Comparison of ENCODE assay signal across 7 cellular contexts in the genomic region with DNA sequence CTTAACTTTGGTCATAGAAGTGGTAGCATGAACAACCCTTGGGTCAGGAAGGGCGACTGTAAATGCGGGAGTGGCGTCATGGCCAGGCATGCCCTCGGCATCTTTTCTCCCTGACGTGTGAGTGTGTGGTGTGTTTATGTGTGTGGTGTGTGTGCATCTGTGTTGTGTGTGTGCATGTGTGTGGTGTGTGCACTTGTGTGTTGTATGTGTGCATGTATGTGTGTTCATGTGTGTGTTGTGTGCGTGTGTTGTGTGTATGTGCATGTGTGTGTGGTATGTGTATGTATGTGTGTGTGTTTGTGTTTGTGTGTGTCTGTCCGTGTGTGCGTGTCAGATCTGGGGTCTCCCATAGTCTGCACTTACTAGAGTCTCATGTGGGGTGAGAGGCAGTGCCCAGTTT.
A peak's percentile ranks its signal among the peaks of the same experiment; 100 is the strongest.
DNase-seq lines count a peak whose midpoint lies in the region; TF ChIP-seq lines count a peak whose summit lies in the region.
"Not testable (repeated sequence)": the region's sequence is repeated elsewhere in the genome, so short reads cannot be mapped to it uniquely, and the experiment has no call there.

No MANE protein-coding gene starts in this region.

- H3K9me3 Mint-ChIP-seq in H9; activated naive CD8-positive, alpha-beta T cell treated with anti-CD3 and anti-CD28 coated beads for 36 hours; mesothelial cell of epicardium: not testable (repeated sequence)

- not testable (repeated sequence) for H3K4me1 ChIP-seq in H9 (ENCODE audit: insufficient read depth, low read length); trophoblast cell (ENCODE audit: control insufficient read depth in 1 of 2, insufficient read depth in 2 of 2, low read length in 2 of 2)

- not testable (repeated sequence) for DNase-seq in H9; activated naive CD8-positive, alpha-beta T cell treated with anti-CD3 and anti-CD28 coated beads for 36 hours; mesothelial cell of epicardium (ENCODE audit: low spot score in 2 of 2, unreplicated experiment in 2 of 2); trophoblast cell
- peak; percentile 25 for DNase-seq in NCI-H69 (lab: John Stamatoyannopoulos, UW)
- peak; percentile 8 for DNase-seq in epithelial cell of esophagus (ENCODE audit: low read depth)

- H2BK5ac ChIP-seq in H9 (ENCODE audit: insufficient read length, low read length) = peak overlapping the region; percentile 6
- not testable (repeated sequence) for H2BK5ac ChIP-seq in trophoblast cell (ENCODE audit: low read depth, low read length, poor library complexity)

- H3K27me3 ChIP-seq in H9 (ENCODE audit: insufficient read depth, low read length); trophoblast cell (ENCODE audit: insufficient read depth, low read length): not testable (repeated sequence)

- H3K4me2 ChIP-seq in H9 (ENCODE audit: insufficient read depth, insufficient read length, low read length); trophoblast cell (ENCODE audit: low read length): not testable (repeated sequence)

- H3K4me1 Mint-ChIP-seq in H9 (peaks cover 34 to 36% of the 10 kb centered on the region in 2 experiments), mesothelial cell of epicardium (peaks cover 14% of the 10 kb centered on the region)
- peaks cover 25% of the 10 kb centered on the region for H3K4me1 Mint-ChIP-seq in activated naive CD8-positive, alpha-beta T cell treated with anti-CD3 and anti-CD28 coated beads for 36 hours

- H2BK15ac ChIP-seq in H9 (ENCODE audit: low read depth, low read length) = not testable (repeated sequence)

- H3K27ac Mint-ChIP-seq in H9 = peak overlapping the region; percentile 63 to 87 (median 83)
- H3K27ac Mint-ChIP-seq in activated naive CD8-positive, alpha-beta T cell treated with anti-CD3 and anti-CD28 coated beads for 36 hours = peak overlapping the region; percentile 13
- H3K27ac Mint-ChIP-seq in mesothelial cell of epicardium = peak overlapping the region; percentile 0

- not testable (repeated sequence) for TF ChIP-seq CTCF in C4-2B (conservative IDR thresholded peaks at IDR 0.05); H9 (conservative IDR thresholded peaks at IDR 0.05); epithelial cell of esophagus (IDR thresholded peaks at IDR 0.05; ENCODE audit: insufficient read depth, low read depth, low read length, missing control alignments); mesothelial cell of epicardium (IDR thresholded peaks at IDR 0.05; ENCODE audit: unreplicated experiment)

- H3K23me2 ChIP-seq in H9 (ENCODE audit: insufficient read length, low read depth, low read length, poor library complexity, severe bottlenecking) = not testable (repeated sequence)

- H3T11ph ChIP-seq in H9 (ENCODE audit: low read length) = not testable (repeated sequence)

- not testable (repeated sequence) for H4K20me1 ChIP-seq in H9 (ENCODE audit: control insufficient read depth, insufficient read depth, insufficient read length)

- not testable (repeated sequence) for H3K79me2 ChIP-seq in H9 (ENCODE audit: insufficient read depth, low read length); trophoblast cell (ENCODE audit: control insufficient read depth, insufficient read depth, low read length, poor library complexity)

- not testable (repeated sequence) for H4K91ac ChIP-seq in H9 (ENCODE audit: insufficient read length, low read depth, low read length); trophoblast cell (ENCODE audit: low read depth, low read length)

- H3K9me3 ChIP-seq in H9 (ENCODE audit: control insufficient read depth, low read depth, low read length); trophoblast cell (ENCODE audit: insufficient read depth, low read depth, low read length): not testable (repeated sequence)

- H2BK20ac ChIP-seq in H9 (ENCODE audit: low read depth, low read length, poor library complexity, severe bottlenecking) = not testable (repeated sequence)

- H3K36me3 Mint-ChIP-seq in H9 (ENCODE audit: insufficient read depth in 1 of 3, low read depth in 3 of 3); mesothelial cell of epicardium: not testable (repeated sequence)
- H3K36me3 Mint-ChIP-seq in activated naive CD8-positive, alpha-beta T cell treated with anti-CD3 and anti-CD28 coated beads for 36 hours = peaks cover 19% of the 10 kb centered on the region

- not testable (repeated sequence) for H4K12ac ChIP-seq in trophoblast cell (ENCODE audit: low read depth, low read length)

- not testable (repeated sequence) for H3K14ac ChIP-seq in H9 (ENCODE audit: insufficient read depth, low read length); trophoblast cell (ENCODE audit: low read length)

- not testable (repeated sequence) for H3K23ac ChIP-seq in H9 (ENCODE audit: insufficient read length, low read depth, low read length); trophoblast cell (ENCODE audit: low read length)

- not testable (repeated sequence) for H3K4me3 Mint-ChIP-seq in H9; activated naive CD8-positive, alpha-beta T cell treated with anti-CD3 and anti-CD28 coated beads for 36 hours; mesothelial cell of epicardium

- not testable (repeated sequence) for H2AK5ac ChIP-seq in H9 (ENCODE audit: insufficient read length, low read length); trophoblast cell (ENCODE audit: low read length)

- H3K56ac ChIP-seq in H9 (ENCODE audit: insufficient read length, low read depth, low read length) = not testable (repeated sequence)

- H3K9ac ChIP-seq in H9 (ENCODE audit: extremely low read depth, insufficient read length, low read length); trophoblast cell (ENCODE audit: low read length): not testable (repeated sequence)

- H3K18ac ChIP-seq in H9 (ENCODE audit: insufficient read length, low read depth, low read length); trophoblast cell (ENCODE audit: low read length): not testable (repeated sequence)

- H4K5ac ChIP-seq in H9 (ENCODE audit: insufficient read length, low read depth, low read length) = not testable (repeated sequence)

- not testable (repeated sequence) for H3K27me3 Mint-ChIP-seq in H9 (ENCODE audit: low read depth); activated naive CD8-positive, alpha-beta T cell treated with anti-CD3 and anti-CD28 coated beads for 36 hours; mesothelial cell of epicardium (ENCODE audit: low read depth)

- no CpG with 5 or more reads among the region's 8 CpGs for WGBS in H9 (ENCODE audit: extremely low coverage, insufficient read length, low lambda C conversion rate)
- WGBS in trophoblast cell (ENCODE audit: extremely low coverage, insufficient coverage, insufficient read length) = no CpG with 5 or more reads among the region's 8 CpGs

- H2BK12ac ChIP-seq in H9 (ENCODE audit: insufficient read length, low read depth, low read length); trophoblast cell (ENCODE audit: low read length): not testable (repeated sequence)

- peak overlapping the region; percentile 70 for H3K27ac ChIP-seq in C4-2B
- H3K27ac ChIP-seq in H9 (ENCODE audit: insufficient read length, low read depth, low read length) = peak overlapping the region; percentile 12
- H3K27ac ChIP-seq in trophoblast cell (ENCODE audit: low read depth, low read length) = not testable (repeated sequence)

- H3K4ac ChIP-seq in H9 (ENCODE audit: low read depth, low read length); trophoblast cell (ENCODE audit: low read depth, low read length): not testable (repeated sequence)

- not testable (repeated sequence) for H4K8ac ChIP-seq in H9 (replicated peaks; ENCODE audit: insufficient read length, low read depth, low read length); trophoblast cell (ENCODE audit: low read depth, low read length)

- H2BK120ac ChIP-seq in H9 (ENCODE audit: low read depth, low read length, poor library complexity, severe bottlenecking); trophoblast cell (ENCODE audit: insufficient read depth, low read length, poor library complexity): not testable (repeated sequence)

- not testable (repeated sequence) for H3K36me3 ChIP-seq in trophoblast cell (ENCODE audit: control insufficient read depth in 1 of 2, insufficient read depth in 2 of 2, low read length in 2 of 2)

- not testable (repeated sequence) for H2AFZ ChIP-seq in H9 (ENCODE audit: low read length); trophoblast cell (ENCODE audit: insufficient read depth, low read length, poor library complexity)

- H3K79me1 ChIP-seq in H9 (ENCODE audit: insufficient read depth, low read depth, low read length, poor library complexity, severe bottlenecking); trophoblast cell (ENCODE audit: low read length): not testable (repeated sequence)

- not testable (repeated sequence) for H3K4me3 ChIP-seq in epithelial cell of esophagus (ENCODE audit: low read length)
- peak overlapping the region; percentile 27 for H3K4me3 ChIP-seq in trophoblast cell (ENCODE audit: low read depth, low read length)

Comparison
In these comparisons a context has a peak if more than half of its experiments do, and no peak if none do; other contexts are left out.
1. H3K27ac Mint-ChIP-seq: peak in every context shown above with its lines; median percentile 83 in H9; 13 in activated naive CD8-positive, alpha-beta T cell treated with anti-CD3 and anti-CD28 coated beads for 36 hours; 0 in mesothelial cell of epicardium.